Comparison of ENCODE assay signal across 29 cellular contexts in genomic region chrX:2774057-2774456, GRCh38. TPM values are rescaled to one million over a fixed set of nuclear protein-coding genes. Genes with fewer than 3 reads are reported as not detected.
"Had no signal": no experiment of that assay in that cellular context is flagged by ENCODE, and none has a peak within 500 bp of the region (broad histone marks: within the 10 kb centered on the region; RNA-seq: fewer than 3 reads in every experiment).

No MANE protein-coding gene starts in this region.

- H3K27ac Mint-ChIP-seq: naive thymus-derived CD8-positive, alpha-beta T cell; natural killer cell treated with Interleukin-12 subunit alpha and Interleukin-12 subunit beta and Interleukin-15 and Interleukin-18, amount 100 ng/mL, for 72 hours; nephron progenitor cell; stimulated activated memory B cell treated with anti-CD40 and anti-IgM and Interleukin-4, amounts not matched to agents 10 μg/mL and 1 μg/mL and 100 μg/mL, for 72 hours; stimulated activated naive CD8-positive, alpha-beta T cell treated with anti-CD3 and anti-CD28 coated beads, Interleukin-15, Interleukin-2, amounts not matched to agents 100 ng/mL and 50 ng/mL, for 24 hours had no signal

- H3K27ac ChIP-seq: neutrophil, pancreas, psoas muscle, skin epidermis, spleen, stomach, thoracic aorta, thyroid gland, tibial nerve, upper lobe of left lung, vagina had no signal

- H3K4me3 ChIP-seq: pancreas, psoas muscle, skin epidermis, smooth muscle cell, spleen, stomach, thoracic aorta, thyroid gland, tibial nerve, upper lobe of left lung, vagina had no signal

- FAIRE-seq: pancreas, urothelium cell line had no signal

- H3K36me3 Mint-ChIP-seq: stimulated activated memory B cell treated with anti-CD40 and anti-IgM and Interleukin-4, amounts not matched to agents 10 μg/mL and 1 μg/mL and 100 μg/mL, for 72 hours had no signal

- H3K36me3 ChIP-seq: neutrophil, pancreas, spleen, stomach, thoracic aorta, thyroid gland, tibial nerve, upper lobe of left lung, vagina had no signal

- H3K9me3 ChIP-seq: neutrophil, pancreas, thoracic aorta, thyroid gland, vagina had no signal

- DNase-seq: naive thymus-derived CD8-positive, alpha-beta T cell; nephron progenitor cell; nucleus accumbens; pancreas; psoas muscle; right cardiac atrium; spleen; stimulated activated CD4-positive, alpha-beta T cell treated with anti-CD3 and anti-CD28 coated beads, Interleukin-12 subunit alpha, Interleukin-12 subunit beta, amount 100 ng/mL, for 4 hours; stimulated activated CD4-positive, alpha-beta T cell treated with anti-CD3 and anti-CD28 coated beads, Interleukin-1b, Interleukin-23, amount 100 ng/mL, for 48 hours; stimulated activated CD4-positive, alpha-beta T cell treated with anti-CD3 and anti-CD28 coated beads, Interleukin-4, amount 100 ng/mL, for 1 hour; stimulated activated CD4-positive, alpha-beta T cell treated with anti-CD3 and anti-CD28 coated beads, Interleukin-4, amount 100 ng/mL, for 4 hours; stimulated activated CD8-positive, alpha-beta memory T cell treated with anti-CD3 and anti-CD28 coated beads, Interleukin-4, amount 100 ng/mL, for 48 hours; stimulated activated naive CD4-positive, alpha-beta T cell treated with Interleukin-2 at 50 U/mL for 16 hours; stomach; thyroid gland; trophoblast cell; upper lobe of left lung had no signal

- H3K4me2 ChIP-seq: smooth muscle cell had no signal

- H3K27me3 ChIP-seq: neutrophil, pancreas, stomach, thyroid gland, tibial nerve, upper lobe of left lung, vagina had no signal

- H3K4me1 Mint-ChIP-seq: naive thymus-derived CD8-positive, alpha-beta T cell; nephron progenitor cell; neural crest cell; stimulated activated memory B cell treated with anti-CD40 and anti-IgM and Interleukin-4, amounts not matched to agents 10 μg/mL and 1 μg/mL and 100 μg/mL, for 72 hours had no signal

- ATAC-seq: naive thymus-derived CD8-positive, alpha-beta T cell; natural killer cell treated with Interleukin-12 subunit alpha and Interleukin-12 subunit beta and Interleukin-15 and Interleukin-18, amount 100 ng/mL, for 72 hours; pancreas; psoas muscle; right cardiac atrium; sciatic nerve; stimulated activated memory B cell treated with anti-CD40 and anti-IgM and Interleukin-4, amounts not matched to agents 10 μg/mL and 1 μg/mL and 100 μg/mL, for 72 hours had no signal

- H3K4me1 ChIP-seq: pancreas, psoas muscle, spleen, stomach, thyroid gland, tibial nerve, upper lobe of left lung, vagina had no signal

- H3K4me3 Mint-ChIP-seq: naive thymus-derived CD8-positive, alpha-beta T cell; natural killer cell treated with Interleukin-12 subunit alpha and Interleukin-12 subunit beta and Interleukin-15 and Interleukin-18, amount 100 ng/mL, for 72 hours; nephron progenitor cell; neural crest cell; stimulated activated memory B cell treated with anti-CD40 and anti-IgM and Interleukin-4, amounts not matched to agents 10 μg/mL and 1 μg/mL and 100 μg/mL, for 72 hours; stimulated activated naive CD8-positive, alpha-beta T cell treated with anti-CD3 and anti-CD28 coated beads, Interleukin-15, Interleukin-2, amounts not matched to agents 100 ng/mL and 50 ng/mL, for 24 hours had no signal

RNA-seq across cellular contexts. Expression of gene XG, which starts 22.2 kb away (rescaled TPM):
- polyA plus RNA-seq: naive thymus-derived CD8-positive, alpha-beta T cell had no signal

RNA-seq across cellular contexts. Expression of gene GYG2, which starts 54.7 kb away (rescaled TPM):
- polyA plus RNA-seq: naive thymus-derived CD8-positive, alpha-beta T cell had no signal
